In genomic region chr7:50304158-50304910, GRCh38 we compare ENCODE assay signal across 9 cellular contexts. TPM values are rescaled to one million over a fixed set of nuclear protein-coding genes. Genes with fewer than 3 reads are reported as not detected.
DNase-seq lines count a peak whose midpoint lies in the region; ATAC-seq and TF ChIP-seq lines count a peak whose summit lies in the region.
"Had no signal": no experiment of that assay in that cellular context is flagged by ENCODE, and none has a peak within 500 bp of the region (broad histone marks: within the 10 kb centered on the region; RNA-seq: fewer than 3 reads in every experiment).

Gene IKZF1, plus strand, starts transcription at chr7:50304716. Its CDS starts 14,346 bp downstream, at chr7:50319062.

- H3K36me3 Mint-ChIP-seq in activated CD8-positive, alpha-beta T cell treated with anti-CD3 and anti-CD28 coated beads for 36 hours (ENCODE audit: low read depth), result peaks cover 46% of the 10 kb centered on the region
- H3K36me3 Mint-ChIP-seq in nephron (ENCODE audit: low read depth) (no peaks in the 10 kb centered on the region), HFFc6 (ENCODE audit: low read depth) (no peaks in the 10 kb centered on the region)

- peaks cover 48% of the 10 kb centered on the region for H3K79me2 ChIP-seq in DOHH2 (ENCODE audit: control insufficient read depth, low read length)

- H3F3A ChIP-seq in DOHH2 (ENCODE audit: control insufficient read depth, insufficient read depth), result peaks cover 39% of the 10 kb centered on the region

- H3K4me1 ChIP-seq in DOHH2 (ENCODE audit: control insufficient read depth, low read length), result peaks cover 31% of the 10 kb centered on the region
- peaks cover 0 to 20% (median 9%) of the 10 kb centered on the region in 4 donors for H3K4me1 ChIP-seq in upper lobe of left lung

- intact Hi-C loops in activated CD8-positive, alpha-beta T cell treated with anti-CD3 and anti-CD28 coated beads for 36 hours (cut with micrococcal nuclease), result no loop called here

- H3K27me3 Mint-ChIP-seq in activated CD8-positive, alpha-beta T cell treated with anti-CD3 and anti-CD28 coated beads for 36 hours, result no peaks in the 10 kb centered on the region
- H3K27me3 Mint-ChIP-seq in nephron (ENCODE audit: low read depth), result peaks cover 93% of the 10 kb centered on the region
- H3K27me3 Mint-ChIP-seq in HFFc6 (ENCODE audit: insufficient read depth), result peaks cover 11% of the 10 kb centered on the region

- H4K20me1 ChIP-seq in DOHH2 (ENCODE audit: control insufficient read depth, insufficient read depth, low read depth, low read length), result no peaks in the 10 kb centered on the region

- H3K9me3 Mint-ChIP-seq in activated CD8-positive, alpha-beta T cell treated with anti-CD3 and anti-CD28 coated beads for 36 hours, result no peaks in the 10 kb centered on the region
- peaks cover 3% of the 10 kb centered on the region for H3K9me3 Mint-ChIP-seq in nephron
- no peaks in the 10 kb centered on the region; the same call in 1 of the 2 replicates for H3K9me3 Mint-ChIP-seq in HFFc6

- no peaks in the 10 kb centered on the region for H3K9me2 ChIP-seq in DOHH2 (replicated peaks; ENCODE audit: control insufficient read depth, low read length)

- H3K27ac Mint-ChIP-seq in activated CD8-positive, alpha-beta T cell treated with anti-CD3 and anti-CD28 coated beads for 36 hours, result peak within 1 kb of the TSS; percentile 97
- H3K27ac Mint-ChIP-seq in nephron (no peak within 1 kb of the TSS), HFFc6 (no peak within 1 kb of the TSS)

- peaks cover 8% of the 10 kb centered on the region; the same call in 1 of the 2 replicates for H3K27me3 ChIP-seq in DOHH2 (ENCODE audit: control insufficient read depth, low read length)
- H3K27me3 ChIP-seq in upper lobe of left lung, result peaks cover 0 to 5% (median 2%) of the 10 kb centered on the region in 4 donors

- TF ChIP-seq POLR2A in erythroblast (IDR thresholded peaks at IDR 0.05; ENCODE audit: low read length) (peak; percentile 58), upper lobe of left lung (IDR thresholded peaks at IDR 0.05) (peak in 2 of 4 donors; percentile 38 to 76)

- CTCF ChIA-PET in activated CD8-positive, alpha-beta T cell treated with anti-CD3 and anti-CD28 coated beads for 36 hours (lab: Charles Lee), result interaction anchor here (1.0 to 12.9 kb wide), 10 partner anchors 11 to 114 kb away, joined by 3 to 209 read pairs (median 6); no protein-coding TSS in a partner anchor

- H3K27ac ChIP-seq in DOHH2 (ENCODE audit: low read depth, low read length), result peak within 1 kb of the TSS; percentile 82
- peak within 1 kb of the TSS; percentile 65 to 93 (median 82) for H3K27ac ChIP-seq in upper lobe of left lung

- DNase-seq in Kasumi-1 (lab: John Stamatoyannopoulos, UW), result peak; percentile 97
- peak; percentile 66 for DNase-seq in activated CD8-positive, alpha-beta T cell treated with anti-CD3 and anti-CD28 coated beads for 36 hours
- peak; percentile 80 to 87 for DNase-seq in erythroblast (lab: John Stamatoyannopoulos, UW)
- DNase-seq in upper lobe of left lung, result peak; percentile 86 to 93
- no peak for DNase-seq in HFFc6

- H3K4me2 ChIP-seq in DOHH2 (ENCODE audit: low read length), result peak within 1 kb of the TSS; percentile 80

- ATAC-seq in GM21526 (IDR thresholded peaks at IDR 0.05; ENCODE audit: low FRiP score, unreplicated experiment), result peak; percentile 32
- peak; percentile 25 for ATAC-seq in activated CD8-positive, alpha-beta T cell treated with anti-CD3 and anti-CD28 coated beads for 36 hours
- peak in 1 of 2 donors; percentile 77 for ATAC-seq in upper lobe of left lung (ENCODE audit: low FRiP score in 2 of 2)
- ATAC-seq: HCT116 had no signal

- H3K4me3 ChIP-seq in DOHH2 (ENCODE audit: low read length) (peak within 1 kb of the TSS; percentile 91), upper lobe of left lung (peak within 1 kb of the TSS in 3 of 4 donors; percentile 59 to 60 (median 59))

- H3K9me3 ChIP-seq in DOHH2 (ENCODE audit: control insufficient read depth, insufficient read depth, low read length), result no peaks in the 10 kb centered on the region
- H3K9me3 ChIP-seq in upper lobe of left lung, result no peaks in the 10 kb centered on the region

- POLR2A ChIA-PET in activated CD8-positive, alpha-beta T cell treated with anti-CD3 and anti-CD28 coated beads for 36 hours (lab: Charles Lee), result interaction anchor here (0.7 to 30.3 kb wide), 15 partner anchors 11 to 106 kb away, joined by 3 to 1646 read pairs (median 11); no protein-coding TSS in a partner anchor

- no peak for TF ChIP-seq CTCF in DOHH2 (IDR thresholded peaks at IDR 0.05; ENCODE audit: low read depth, low read length, poor library complexity, severe bottlenecking)
- TF ChIP-seq CTCF in activated CD8-positive, alpha-beta T cell treated with anti-CD3 and anti-CD28 coated beads for 36 hours (IDR thresholded peaks at IDR 0.05), result no peak
- no peak for TF ChIP-seq CTCF in nephron (IDR thresholded peaks at IDR 0.05; ENCODE audit: unreplicated experiment in 3 of 3)
- TF ChIP-seq CTCF in upper lobe of left lung (IDR thresholded peaks at IDR 0.05), result peak in 3 of 6 experiments; percentile 6 to 25 (median 15)
- no peak for TF ChIP-seq CTCF in HFFc6 (IDR thresholded peaks at IDR 0.05)

- peak within 1 kb of the TSS; percentile 94 for H3K4me3 Mint-ChIP-seq in activated CD8-positive, alpha-beta T cell treated with anti-CD3 and anti-CD28 coated beads for 36 hours
- H3K4me3 Mint-ChIP-seq in nephron, result peak within 1 kb of the TSS; percentile 72 to 79 (median 78)
- H3K4me3 Mint-ChIP-seq in HFFc6, result no peak within 1 kb of the TSS

- H3K36me3 ChIP-seq in DOHH2 (ENCODE audit: control insufficient read depth, low read length) (peaks cover 33% of the 10 kb centered on the region), upper lobe of left lung (no peaks in the 10 kb centered on the region)

- 0 to 2% methylated on average over 6 to 68 of the region's 102 CpGs for WGBS in upper lobe of left lung, 2 donors

- H3K4me1 Mint-ChIP-seq in activated CD8-positive, alpha-beta T cell treated with anti-CD3 and anti-CD28 coated beads for 36 hours (ENCODE audit: low read depth), result peaks cover 33% of the 10 kb centered on the region
- H3K4me1 Mint-ChIP-seq in nephron (no peaks in the 10 kb centered on the region), HFFc6 (ENCODE audit: low read depth) (no peaks in the 10 kb centered on the region)

- no peak for TF ChIP-seq EP300 in upper lobe of left lung (IDR thresholded peaks at IDR 0.05)

RNA-seq across cellular contexts. Expression of gene IKZF1, which starts in this region (rescaled TPM):
- total RNA-seq in activated CD8-positive, alpha-beta T cell treated with anti-CD3 and anti-CD28 coated beads for 36 hours, result 100 to 1,000 TPM; 277 to 295 TPM
- 10 to 100 TPM; 33.8 to 65.1 (median 49.8) TPM for total RNA-seq in upper lobe of left lung
- total RNA-seq in HFFc6 (2021; fragmentation: NEBNext Ultra II Directional; extraction: Animal tissue kit (Norgen Biotek cat#: 25700)), result not detected

Comparison
In these comparisons a context has a peak if more than half of its experiments do, and no peak if none do; other contexts are left out.
1. RNA of gene IKZF1 (total RNA-seq): 277 to 295 TPM in activated CD8-positive, alpha-beta T cell treated with anti-CD3 and anti-CD28 coated beads for 36 hours and 33.8 to 65.1 TPM in upper lobe of left lung; not detected in HFFc6; every median in the first group is over 10 times any median in the second.
2. RNA of gene IKZF1 (total RNA-seq): 277 to 295 TPM in activated CD8-positive, alpha-beta T cell treated with anti-CD3 and anti-CD28 coated beads for 36 hours; 33.8 to 65.1 TPM in upper lobe of left lung; every median in the first group is over 4 times any median in the second.